ENCODE assay signal across 18 cellular contexts in genomic region chr16:53112015-53112414, GRCh38. TPM values are rescaled to one million over a fixed set of nuclear protein-coding genes. Genes with fewer than 3 reads are reported as not detected.
DNase-seq lines count a peak whose midpoint lies in the region; ATAC-seq and TF ChIP-seq lines count a peak whose summit lies in the region.
"Had no signal": no experiment of that assay in that cellular context is flagged by ENCODE, and none has a peak within 500 bp of the region (broad histone marks: within the 10 kb centered on the region; RNA-seq: fewer than 3 reads in every experiment).

No MANE protein-coding gene starts in this region.

- no peaks in the 10 kb centered on the region for H3K36me3 Mint-ChIP-seq in activated B cell treated with CpG ODN at 0.5 μM for 24 hours (ENCODE audit: low read depth)

- TF ChIP-seq CTCF in activated B cell treated with CpG ODN at 0.5 μM for 24 hours (IDR thresholded peaks at IDR 0.05) (no peak), left lung (IDR thresholded peaks at IDR 0.05) (no peak)

- in situ Hi-C loops in GM23248 (cut with MboI), result no loop called here

- no peaks in the 10 kb centered on the region for H3K9me2 ChIP-seq in GM23248 (ENCODE audit: insufficient read depth)

- H3K79me2 ChIP-seq in ACC112 (ENCODE audit: control insufficient read depth, insufficient read depth, low read length, unreplicated experiment), result peaks cover 38% of the 10 kb centered on the region
- H3K79me2 ChIP-seq in GM23248 (ENCODE audit: insufficient read depth), result peaks cover 76% of the 10 kb centered on the region

- H3K4me1 ChIP-seq in ACC112 (ENCODE audit: control insufficient read depth, insufficient read depth, low read length, unreplicated experiment) (peaks cover 17% of the 10 kb centered on the region), GM23248 (ENCODE audit: insufficient read depth) (peaks cover 11% of the 10 kb centered on the region; the same call in 1 of the 2 replicates), left lung (no peaks in the 10 kb centered on the region)
- H3K4me1 ChIP-seq: testis had no signal

- H3K27ac Mint-ChIP-seq in activated B cell treated with CpG ODN at 0.5 μM for 24 hours, result peak overlapping the region; percentile 0
- H3K27ac Mint-ChIP-seq: activated CD4-positive, alpha-beta memory T cell treated with anti-CD3 and anti-CD28 coated beads, Interleukin-2, amount 10 ng/mL, durations not matched to agents 7 days and 5 days; CD4-positive, alpha-beta T cell had no signal

- no peaks in the 10 kb centered on the region for H3K27me3 ChIP-seq in ACC112 (ENCODE audit: insufficient read depth, low read length)
- H3K27me3 ChIP-seq in GM23248 (replicated peaks; ENCODE audit: insufficient read depth), result no peaks in the 10 kb centered on the region
- H3K27me3 ChIP-seq in left lung, result no peaks in the 10 kb centered on the region
- H3K27me3 ChIP-seq: neutrophil, testis had no signal

- POLR2A ChIA-PET in activated B cell treated with CpG ODN at 0.5 μM for 24 hours (lab: Charles Lee), result interaction anchor here (0.7 to 2.4 kb wide), 2 partner anchors 12 to 13 kb away, joined by 3 to 9 read pairs; no protein-coding TSS in a partner anchor

- CTCF ChIA-PET in activated B cell treated with CpG ODN at 0.5 μM for 24 hours (lab: Charles Lee), result interaction anchor here (1.4 to 2.9 kb wide), 2 partner anchors 13 to 57 kb away, joined by 4 to 8 read pairs; partner anchors contain the start of gene CHD9

- ATAC-seq in activated B cell treated with CpG ODN at 0.5 μM for 24 hours (ENCODE audit: low read depth) (no peak), left lung (peak; percentile 38), GM19035 (IDR thresholded peaks at IDR 0.05; ENCODE audit: unreplicated experiment) (no peak), esophagus mucosa (no peak)

- H3K9me3 Mint-ChIP-seq in activated B cell treated with CpG ODN at 0.5 μM for 24 hours, result no peaks in the 10 kb centered on the region
- H3K9me3 Mint-ChIP-seq: activated CD4-positive, alpha-beta memory T cell treated with anti-CD3 and anti-CD28 coated beads, Interleukin-2, amount 10 ng/mL, durations not matched to agents 7 days and 5 days; CD4-positive, alpha-beta T cell had no signal

- H3K36me3 ChIP-seq in ACC112 (ENCODE audit: insufficient read depth, low read length) (no peaks in the 10 kb centered on the region), GM23248 (ENCODE audit: low read depth) (no peaks in the 10 kb centered on the region), left lung (no peaks in the 10 kb centered on the region)
- H3K36me3 ChIP-seq: neutrophil had no signal

- H3K4me1 Mint-ChIP-seq in activated B cell treated with CpG ODN at 0.5 μM for 24 hours, result peaks cover 22% of the 10 kb centered on the region
- H3K4me1 Mint-ChIP-seq: activated CD4-positive, alpha-beta memory T cell treated with anti-CD3 and anti-CD28 coated beads, Interleukin-2, amount 10 ng/mL, durations not matched to agents 7 days and 5 days had no signal

- H3K9me3 ChIP-seq in GM23248 (ENCODE audit: low read depth) (no peaks in the 10 kb centered on the region), left lung (no peaks in the 10 kb centered on the region)
- H3K9me3 ChIP-seq: neutrophil, testis had no signal

- peaks cover 13% of the 10 kb centered on the region; the same call in 1 of the 2 replicates for H3F3A ChIP-seq in GM23248 (ENCODE audit: insufficient read depth)

- no peaks in the 10 kb centered on the region for H3K27me3 Mint-ChIP-seq in activated B cell treated with CpG ODN at 0.5 μM for 24 hours
- H3K27me3 Mint-ChIP-seq: activated CD4-positive, alpha-beta memory T cell treated with anti-CD3 and anti-CD28 coated beads, Interleukin-2, amount 10 ng/mL, durations not matched to agents 7 days and 5 days; CD4-positive, alpha-beta T cell had no signal

- no peak overlapping the region for H3K4me3 Mint-ChIP-seq in activated B cell treated with CpG ODN at 0.5 μM for 24 hours
- H3K4me3 Mint-ChIP-seq: activated CD4-positive, alpha-beta memory T cell treated with anti-CD3 and anti-CD28 coated beads, Interleukin-2, amount 10 ng/mL, durations not matched to agents 7 days and 5 days; CD4-positive, alpha-beta T cell had no signal

- 13 to 16% methylated on average over 1 of the region's 1 CpG for WGBS in GM23248 (ENCODE audit: low coverage in 1 of 2, low lambda C conversion rate in 2 of 2, missing lambda C conversion rate in 2 of 2), 2 experiments

- peak overlapping the region; percentile 8 for H3K4me2 ChIP-seq in GM23248 (ENCODE audit: unreplicated experiment)

- H3K27ac ChIP-seq in ACC112 (ENCODE audit: low read depth, low read length) (0 out of 2 replicates have a peak overlapping the region, but pooled peaks have one; percentile 42), GM23248 (peak overlapping the region; percentile 29; the same call in 1 of the 2 replicates), left lung (no peak overlapping the region)
- H3K27ac ChIP-seq: neutrophil, testis had no signal

- H2AFZ ChIP-seq in ACC112 (ENCODE audit: low read length, unreplicated experiment), result no peak overlapping the region
- no peak overlapping the region for H2AFZ ChIP-seq in GM23248

- H4K20me1 ChIP-seq in GM23248 (ENCODE audit: insufficient read depth), result no peaks in the 10 kb centered on the region

- no peak for DNase-seq in GM23248
- no peak for DNase-seq in activated B cell treated with CpG ODN at 0.5 μM for 24 hours
- no peak for DNase-seq in left lung
- no peak for DNase-seq in activated T-cell treated with anti-CD3 and anti-CD28 coated beads, Interleukin-2, amount 50 U/mL, for 1 hour
- DNase-seq in retina, result no peak
- DNase-seq: activated CD4-positive, alpha-beta memory T cell treated with anti-CD3 and anti-CD28 coated beads, Interleukin-2, amount 10 ng/mL, durations not matched to agents 7 days and 5 days; activated naive CD4-positive, alpha-beta T cell treated with anti-CD3 and anti-CD28 coated beads, Interleukin-2, amount 50 U/mL, for 16 hours; CD4-positive, alpha-beta T cell; kidney glomerular epithelial cell; NCI-H1417; NCI-H524 treated with DMSO at 0.1 percent for 48 hours; SHP77 treated with DMSO at 0.1 percent for 48 hours; T-helper 1 cell; testis had no signal

- no peak overlapping the region for H3K9ac ChIP-seq in GM23248

- no peak overlapping the region for H3K4me3 ChIP-seq in ACC112 (ENCODE audit: low read depth, low read length)
- H3K4me3 ChIP-seq in GM23248, result no peak overlapping the region
- no peak overlapping the region for H3K4me3 ChIP-seq in left lung
- H3K4me3 ChIP-seq: testis had no signal

- intact Hi-C loops in activated B cell treated with CpG ODN at 0.5 μM for 24 hours (cut with micrococcal nuclease) (no loop called here), left lung (cut with DNase I) (no loop called here)

RNA-seq across cellular contexts. Expression of gene CHD9, which starts 57.2 kb away (rescaled TPM):
- total RNA-seq in GM23248 (2014; rRNA removed; shearing (Covaris generic)), result 20.5 and 24.0 TPM in 2 replicates
- 38.1 and 47.4 TPM in 2 replicates for polyA plus RNA-seq in GM23248 (2016; fragmentation: Nextera tagmentation; extraction: Ambion mirVana)
- total RNA-seq in activated B cell treated with CpG ODN at 0.5 μM for 24 hours (65.0 and 67.4 TPM in 2 replicates), left lung (10 to 100 TPM; 73.9 to 79.9 TPM), esophagus mucosa (39.3 TPM)

RNA-seq across cellular contexts. Expression of gene CHD9NB, which starts 59.3 kb away (rescaled TPM):
- 0.22 and 0.25 TPM in 2 replicates for total RNA-seq in GM23248 (2014; rRNA removed; shearing (Covaris generic))
- 0.15 and 0.20 TPM in 2 replicates for polyA plus RNA-seq in GM23248 (2016; fragmentation: Nextera tagmentation; extraction: Ambion mirVana)
- total RNA-seq in activated B cell treated with CpG ODN at 0.5 μM for 24 hours (not detected in 2 replicates), left lung (10 to 100 TPM in 1 of 2 donors, 1 to 10 TPM in 1; 2.2 to 10.7 TPM), esophagus mucosa (2.2 TPM)
- total RNA-seq: CD4-positive, alpha-beta T cell had no signal

Comparison
In these comparisons a context has a peak if more than half of its experiments do, and no peak if none do; other contexts are left out.
1. H3K27ac ChIP-seq: peak in ACC112 (single experiment) and GM23248 (single experiment); none in left lung (0 of 2).